In the genomic region with DNA sequence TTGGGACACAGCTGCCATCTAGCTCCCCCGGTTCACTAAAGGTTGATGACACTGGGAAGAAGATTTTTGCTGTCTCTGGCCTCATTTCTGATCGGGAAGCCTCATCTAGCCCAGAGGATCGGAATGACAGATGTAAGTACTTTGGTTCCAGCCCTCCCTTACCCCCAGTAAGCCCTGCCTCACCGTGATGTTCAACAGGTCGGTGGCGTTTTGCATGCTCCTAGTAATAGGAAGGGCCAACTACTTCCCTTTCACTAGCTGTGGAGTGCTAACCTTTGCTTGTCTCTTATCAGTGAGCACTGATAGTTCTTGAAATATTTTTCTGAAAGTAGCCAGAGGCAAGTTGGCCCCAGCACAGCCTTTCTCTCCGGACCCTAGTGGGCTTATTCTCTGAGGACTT, we compare ENCODE assay signal across 15 cellular contexts. TPM values are rescaled to one million over a fixed set of nuclear protein-coding genes. Genes with fewer than 3 reads are reported as not detected.
DNase-seq lines count a peak whose midpoint lies in the region; ATAC-seq and TF ChIP-seq lines count a peak whose summit lies in the region.
"Had no signal": no experiment of that assay in that cellular context is flagged by ENCODE, and none has a peak within 500 bp of the region (broad histone marks: within the 10 kb centered on the region; RNA-seq: fewer than 3 reads in every experiment).

No MANE protein-coding gene starts in this region.

- H3K36me3 Mint-ChIP-seq in endothelial cell (ENCODE audit: low read depth, unreplicated experiment): peaks cover 4% of the 10 kb centered on the region
- H3K36me3 Mint-ChIP-seq in osteocyte (ENCODE audit: unreplicated experiment): no peaks in the 10 kb centered on the region
- H3K36me3 Mint-ChIP-seq: CD4-positive, CD25-positive, alpha-beta regulatory T cell had no signal

- no peak for ATAC-seq in left cardiac atrium
- ATAC-seq: GM23338 had no signal

- H3K27me3 Mint-ChIP-seq in endothelial cell (ENCODE audit: unreplicated experiment): peaks cover 7% of the 10 kb centered on the region
- H3K27me3 Mint-ChIP-seq in osteocyte (ENCODE audit: unreplicated experiment): peaks cover 26% of the 10 kb centered on the region

- H3K27ac Mint-ChIP-seq in endothelial cell (ENCODE audit: unreplicated experiment) (no peak overlapping the region), osteocyte (ENCODE audit: unreplicated experiment) (no peak overlapping the region)
- H3K27ac Mint-ChIP-seq: CD4-positive, CD25-positive, alpha-beta regulatory T cell; GM23338 had no signal

- peak overlapping the region; percentile 39 for H3K27ac ChIP-seq in substantia nigra (ENCODE audit: low read depth, low read length, poor library complexity, severe bottlenecking)
- H3K27ac ChIP-seq: BLaER1 treated with 17β-estradiol and CSF1 and Interleukin-3, amounts not matched to agents 10 nM and 100 nM had no signal

- H3K4me1 Mint-ChIP-seq in endothelial cell (ENCODE audit: unreplicated experiment): peaks cover 34% of the 10 kb centered on the region
- H3K4me1 Mint-ChIP-seq in osteocyte (ENCODE audit: unreplicated experiment): peaks cover 18% of the 10 kb centered on the region

- peak; percentile 60 to 72 for DNase-seq in NOMO-1 (lab: John Stamatoyannopoulos, UW; ENCODE audit: unreplicated experiment in 2 of 2)
- no peak for DNase-seq in NOMO-1 treated with DMSO at 0.1 percent for 48 hours (lab: John Stamatoyannopoulos, UW; ENCODE audit: unreplicated experiment)
- DNase-seq in NCI-H526 (lab: John Stamatoyannopoulos, UW): peak; percentile 91 to 94
- no peak for DNase-seq in endothelial cell (ENCODE audit: low spot score)
- DNase-seq in substantia nigra (lab: John Stamatoyannopoulos, UW): peak in 1 of 49 donors; percentile 18
- no peak for DNase-seq in osteocyte (ENCODE audit: extremely low spot score, unreplicated experiment)
- DNase-seq in left cardiac atrium: no peak
- no peak for DNase-seq in NCI-H1694 treated with DMSO at 0.1 percent for 48 hours (lab: John Stamatoyannopoulos, UW)
- DNase-seq: 8988T; AML-193; CD4-positive, CD25-positive, alpha-beta regulatory T cell; DMS53; H9 had no signal

- peak overlapping the region; percentile 68 for H3K4me3 Mint-ChIP-seq in endothelial cell (ENCODE audit: unreplicated experiment)
- H3K4me3 Mint-ChIP-seq in osteocyte (ENCODE audit: unreplicated experiment): no peak overlapping the region
- H3K4me3 Mint-ChIP-seq: CD4-positive, CD25-positive, alpha-beta regulatory T cell; GM23338; H9 had no signal

- intact Hi-C loops in left cardiac atrium (cut with DNase I): no loop called here

- H3K9me3 Mint-ChIP-seq in endothelial cell (ENCODE audit: unreplicated experiment) (no peaks in the 10 kb centered on the region), osteocyte (ENCODE audit: unreplicated experiment) (no peaks in the 10 kb centered on the region)
- H3K9me3 Mint-ChIP-seq: GM23338, H9 had no signal

- TF ChIP-seq CTCF in endothelial cell (IDR thresholded peaks at IDR 0.05; ENCODE audit: unreplicated experiment) (no peak), osteocyte (IDR thresholded peaks at IDR 0.05) (no peak)

RNA-seq across cellular contexts. Expression of a gene that starts 7.5 kb away (rescaled TPM):
- total RNA-seq in endothelial cell (ENCODE audit: unreplicated experiment): 87.5 TPM
- total RNA-seq in osteocyte: 73.0 and 84.4 TPM in 2 replicates
- total RNA-seq in left cardiac atrium: 10 to 100 TPM; 67.4 to 68.9 TPM

RNA-seq across cellular contexts. Expression of a gene that starts 57.5 kb away (rescaled TPM):
- 42.6 TPM for total RNA-seq in endothelial cell (ENCODE audit: unreplicated experiment)
- 54.3 and 58.6 TPM in 2 replicates for total RNA-seq in osteocyte
- total RNA-seq in left cardiac atrium: 10 to 100 TPM; 37.8 to 45.0 TPM

Comparison
In these comparisons a context has a peak if more than half of its experiments do, and no peak if none do; other contexts are left out.
1. DNase-seq: peak in NOMO-1 (2 of 2) and NCI-H526 (2 of 2); none in NOMO-1 treated with DMSO at 0.1 percent for 48 hours (single experiment), endothelial cell (single experiment), osteocyte (single experiment), left cardiac atrium (single experiment) and NCI-H1694 treated with DMSO at 0.1 percent for 48 hours (single experiment).